24 cellular contexts compared by ENCODE assay signal in the genomic region with DNA sequence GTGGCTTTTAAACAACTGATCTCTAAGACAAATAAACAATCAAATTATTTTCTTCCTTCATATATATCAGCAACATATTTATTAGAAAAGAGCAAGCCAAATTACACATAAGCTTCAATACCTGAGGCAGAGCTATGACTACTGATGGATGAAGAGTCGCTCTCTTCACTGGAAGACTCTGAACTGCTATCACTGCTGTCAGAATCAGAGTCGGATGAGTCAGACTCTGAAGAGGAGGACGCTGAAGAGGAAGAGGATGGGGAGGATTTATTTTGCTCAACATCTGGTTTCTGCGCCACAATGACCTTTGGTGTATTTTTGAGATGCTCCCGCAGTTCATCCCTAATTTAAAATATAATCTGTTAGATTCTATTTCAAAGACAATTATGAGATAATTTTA.
"Had no signal": no experiment of that assay in that cellular context is flagged by ENCODE, and none has a peak within 500 bp of the region (broad histone marks: within the 10 kb centered on the region; RNA-seq: fewer than 3 reads in every experiment).

No MANE protein-coding gene starts in this region.

- H3K27me3 Mint-ChIP-seq: stimulated activated naive B cell treated with anti-CD40 and anti-IgM and Interleukin-4, amounts not matched to agents 10 μg/mL and 1 μg/mL and 100 μg/mL, for 72 hours; stimulated activated naive CD8-positive, alpha-beta T cell treated with anti-CD3 and anti-CD28 coated beads, Interleukin-15, Interleukin-2, amounts not matched to agents 100 ng/mL and 50 ng/mL, for 24 hours had no signal

- H3K9me3 ChIP-seq: neutrophil, pancreas, prostate gland, right lobe of liver, sigmoid colon, stomach, thoracic aorta, thyroid gland, tibial nerve, upper lobe of left lung, vagina had no signal

- H3K4me1 Mint-ChIP-seq: nephron had no signal

- H3K27ac ChIP-seq: neutrophil, pancreas, prostate gland, right lobe of liver, sigmoid colon, stomach, thoracic aorta, thyroid gland, tibial nerve, upper lobe of left lung, vagina had no signal

- H3K4me3 ChIP-seq: pancreas, prostate gland, right lobe of liver, sigmoid colon, stomach, thoracic aorta, thyroid gland, tibial nerve, upper lobe of left lung, vagina had no signal

- DNase-seq: natural killer cell; pancreas; right cardiac atrium; right lobe of liver; sigmoid colon; small intestine; stimulated activated CD4-positive, alpha-beta T cell treated with anti-CD3 and anti-CD28 coated beads, Interleukin-15, amount 100 ng/mL, for 24 hours; stimulated activated CD4-positive, alpha-beta T cell treated with anti-CD3 and anti-CD28 coated beads, Interleukin-2, amount 100 ng/mL, for 24 hours; stimulated activated CD4-positive, alpha-beta T cell treated with anti-CD3 and anti-CD28 coated beads, Interleukin-2, amount 100 ng/mL, for 48 hours; stimulated activated CD4-positive, alpha-beta T cell treated with anti-CD3 and anti-CD28 coated beads, Interleukin-4, amount 100 ng/mL, for 24 hours; stimulated activated naive B cell treated with anti-CD40 and anti-IgM and Interleukin-4, amounts not matched to agents 10 μg/mL and 1 μg/mL and 100 μg/mL, for 72 hours; stimulated activated naive CD4-positive, alpha-beta T cell treated with Interleukin-2 at 50 U/mL for 16 hours; stomach; thyroid gland; trophoblast cell; upper lobe of left lung had no signal

- ATAC-seq: natural killer cell; pancreas; right cardiac atrium; right lobe of liver; stimulated activated effector memory CD8-positive, alpha-beta T cell treated with anti-CD3 and anti-CD28 coated beads, Interleukin-12 subunit alpha, Interleukin-12 subunit beta, amount 100 ng/mL, for 72 hours; stimulated activated naive B cell treated with anti-CD40 and anti-IgM and Interleukin-4, amounts not matched to agents 10 μg/mL and 1 μg/mL and 100 μg/mL, for 72 hours had no signal

- H3K4me1 ChIP-seq: prostate gland, sigmoid colon, stomach, thyroid gland, tibial nerve, upper lobe of left lung, vagina had no signal

- H3K4me3 Mint-ChIP-seq: natural killer cell; nephron; stimulated activated effector memory CD8-positive, alpha-beta T cell treated with anti-CD3 and anti-CD28 coated beads, Interleukin-12 subunit alpha, Interleukin-12 subunit beta, amount 100 ng/mL, for 72 hours; stimulated activated naive B cell treated with anti-CD40 and anti-IgM and Interleukin-4, amounts not matched to agents 10 μg/mL and 1 μg/mL and 100 μg/mL, for 72 hours; stimulated activated naive CD8-positive, alpha-beta T cell treated with anti-CD3 and anti-CD28 coated beads, Interleukin-15, Interleukin-2, amounts not matched to agents 100 ng/mL and 50 ng/mL, for 24 hours had no signal

- H3K27me3 ChIP-seq: neutrophil, pancreas, right lobe of liver, sigmoid colon, stomach, thyroid gland, tibial nerve, upper lobe of left lung, vagina had no signal

- H3K27ac Mint-ChIP-seq: natural killer cell; nephron; stimulated activated effector memory CD8-positive, alpha-beta T cell treated with anti-CD3 and anti-CD28 coated beads, Interleukin-12 subunit alpha, Interleukin-12 subunit beta, amount 100 ng/mL, for 72 hours; stimulated activated naive B cell treated with anti-CD40 and anti-IgM and Interleukin-4, amounts not matched to agents 10 μg/mL and 1 μg/mL and 100 μg/mL, for 72 hours; stimulated activated naive CD8-positive, alpha-beta T cell treated with anti-CD3 and anti-CD28 coated beads, Interleukin-15, Interleukin-2, amounts not matched to agents 100 ng/mL and 50 ng/mL, for 24 hours had no signal

- H3K36me3 ChIP-seq: prostate gland had no signal

- H3K9me3 Mint-ChIP-seq: natural killer cell; nephron; stimulated activated effector memory CD8-positive, alpha-beta T cell treated with anti-CD3 and anti-CD28 coated beads, Interleukin-12 subunit alpha, Interleukin-12 subunit beta, amount 100 ng/mL, for 72 hours; stimulated activated naive B cell treated with anti-CD40 and anti-IgM and Interleukin-4, amounts not matched to agents 10 μg/mL and 1 μg/mL and 100 μg/mL, for 72 hours; stimulated activated naive CD8-positive, alpha-beta T cell treated with anti-CD3 and anti-CD28 coated beads, Interleukin-15, Interleukin-2, amounts not matched to agents 100 ng/mL and 50 ng/mL, for 24 hours had no signal
